In genomic region chr13:84460989-84461388, GRCh38 we compare ENCODE assay signal across 11 cellular contexts.
"Had no signal": no experiment of that assay in that cellular context is flagged by ENCODE, and none has a peak within 500 bp of the region (broad histone marks: within the 10 kb centered on the region; RNA-seq: fewer than 3 reads in every experiment).

No MANE protein-coding gene starts in this region.

- ATAC-seq: GM23338, HCT116 had no signal

- H3K4me2 ChIP-seq: GM23338 had no signal

- FAIRE-seq: H1, H54 had no signal

- H2AFZ ChIP-seq: GM23248 had no signal

- H3K9ac ChIP-seq: GM23248 had no signal

- DNase-seq: GM23248, GOT3, H7, H9, HCEC 1CT, HFFc6 had no signal

- H3K4me3 ChIP-seq: GM23248, GM23338, HAP-1 had no signal

- H3K27ac ChIP-seq: GM23248 had no signal

- H3K9me3 ChIP-seq: HAP-1 had no signal

- H3K36me3 ChIP-seq: HAP-1 had no signal

- H3K4me1 ChIP-seq: HAP-1 had no signal
